In genomic region chr11:128468106-128468505, GRCh38 we compare ENCODE assay signal across 1 cellular context.
TF ChIP-seq lines count a peak whose summit lies in the region.

No MANE protein-coding gene starts in this region.

TF ChIP-seq in HepG2, 621 proteins besides CTCF, POLR2A, EP300 and RAD21 (continued from another document):
- TF ChIP-seq UBTF (CRISPR knock-in tag; IDR thresholded peaks at IDR 0.05), result no peak
- no peak for TF ChIP-seq SNAI1 (CRISPR knock-in tag; IDR thresholded peaks at IDR 0.05; ENCODE audit: borderline replicate concordance)
